21 cellular contexts compared by ENCODE assay signal in genomic region chr11:34837246-34837856, GRCh38.
DNase-seq lines count a peak whose midpoint lies in the region; ATAC-seq, FAIRE-seq and TF ChIP-seq lines count a peak whose summit lies in the region.
"Had no signal": no experiment of that assay in that cellular context is flagged by ENCODE, and none has a peak within 500 bp of the region (broad histone marks: within the 10 kb centered on the region; RNA-seq: fewer than 3 reads in every experiment).

No MANE protein-coding gene starts in this region.

- H3K4me1 Mint-ChIP-seq in endodermal cell, result peaks cover 8% of the 10 kb centered on the region
- H3K4me1 Mint-ChIP-seq in activated T-cell treated with anti-CD3 and anti-CD28 coated beads, Interleukin-2, amount 50 U/mL, for 4 hours (ENCODE audit: low read depth), result no peaks in the 10 kb centered on the region
- H3K4me1 Mint-ChIP-seq: activated naive CD8-positive, alpha-beta T cell treated with anti-CD3 and anti-CD28 coated beads, Interleukin-2, amount 50 U/mL, for 24 hours; CD4-positive, CD25-positive, alpha-beta regulatory T cell had no signal

- no peak overlapping the region for H3K9ac ChIP-seq in endodermal cell (ENCODE audit: extremely low read depth, low read length, poor library complexity, severe bottlenecking)

- ATAC-seq in activated T-cell treated with anti-CD3 and anti-CD28 coated beads, Interleukin-2, amount 50 U/mL, for 4 hours, result no peak
- ATAC-seq: activated naive CD8-positive, alpha-beta T cell treated with anti-CD3 and anti-CD28 coated beads, Interleukin-2, amount 50 U/mL, for 24 hours had no signal

- no TSS peak for BruUV-seq in OCI-LY7 (replicated peaks; lab: Mats Ljungman, UMichigan)

- TF ChIP-seq CTCF in OCI-LY7 (conservative IDR thresholded peaks at IDR 0.05; ENCODE audit: low read length), result 0 out of 2 replicates have a peak, but pooled peaks have one; percentile 13
- TF ChIP-seq CTCF in endodermal cell (conservative IDR thresholded peaks at IDR 0.05), result peak; percentile 57
- TF ChIP-seq CTCF in suprapubic skin (IDR thresholded peaks at IDR 0.05), result no peak

- no peak overlapping the region for H2AFZ ChIP-seq in OCI-LY7 (ENCODE audit: low read length)

- H3K9me3 ChIP-seq in OCI-LY7 (ENCODE audit: low read length), result no peaks in the 10 kb centered on the region
- H3K9me3 ChIP-seq in endodermal cell (ENCODE audit: control insufficient read depth, low read length), result peaks cover 8% of the 10 kb centered on the region
- H3K9me3 ChIP-seq in suprapubic skin, result no peaks in the 10 kb centered on the region
- H3K9me3 ChIP-seq: tibial artery had no signal

- no peak for TF ChIP-seq EP300 in suprapubic skin (IDR thresholded peaks at IDR 0.05)

- no peak overlapping the region for H3K4me3 ChIP-seq in OCI-LY7 (ENCODE audit: low read depth, low read length, poor library complexity, severe bottlenecking)
- no peak overlapping the region for H3K4me3 ChIP-seq in endodermal cell (ENCODE audit: low read length)
- no peak overlapping the region for H3K4me3 ChIP-seq in suprapubic skin
- H3K4me3 ChIP-seq: left ventricle myocardium inferior, tibial artery had no signal

- DNase-seq in DMS53 (lab: John Stamatoyannopoulos, UW) (peak; percentile 34), DMS53 treated with DMSO at 0.1 percent for 48 hours (lab: John Stamatoyannopoulos, UW; ENCODE audit: unreplicated experiment) (no peak), OCI-LY7 (ENCODE audit: low spot score) (no peak), endodermal cell (peak; percentile 69), suprapubic skin (ENCODE audit: low spot score in 2 of 2) (no peak), GM03348 (ENCODE audit: low spot score) (no peak), RCC 7860 (ENCODE audit: low spot score) (no peak)
- no peak for DNase-seq in activated T-cell treated with anti-CD3 and anti-CD28 coated beads, Interleukin-2, amount 50 U/mL, for 4 hours
- DNase-seq: 8988T; activated naive CD8-positive, alpha-beta T cell treated with anti-CD3 and anti-CD28 coated beads, Interleukin-2, amount 50 U/mL, for 24 hours; activated T-cell treated with anti-CD3 and anti-CD28 coated beads, Interleukin-2, amount 50 U/mL, for 48 hours; CD4-positive, CD25-positive, alpha-beta regulatory T cell; GDM1; hypothalamus; left ventricle myocardium inferior; naive B cell; NCI-H1436; NCI-H510A; T-helper 9 cell; tibial artery had no signal

- intact Hi-C loops in OCI-LY7 (cut with micrococcal nuclease; ENCODE audit: unreplicated experiment), result loop anchor here (10.0 kb wide), 1 partner anchor 253 kb away; no protein-coding TSS in a partner anchor

- no peaks in the 10 kb centered on the region for H3K9me3 Mint-ChIP-seq in endodermal cell
- no peaks in the 10 kb centered on the region for H3K9me3 Mint-ChIP-seq in activated T-cell treated with anti-CD3 and anti-CD28 coated beads, Interleukin-2, amount 50 U/mL, for 4 hours
- H3K9me3 Mint-ChIP-seq: activated naive CD8-positive, alpha-beta T cell treated with anti-CD3 and anti-CD28 coated beads, Interleukin-2, amount 50 U/mL, for 24 hours had no signal

- H3K27ac ChIP-seq in OCI-LY7 (ENCODE audit: low read depth, low read length, poor library complexity, severe bottlenecking) (no peak overlapping the region), endodermal cell (ENCODE audit: low read depth, low read length) (no peak overlapping the region), suprapubic skin (peak overlapping the region; percentile 69)
- H3K27ac ChIP-seq: epithelial cell of prostate, left ventricle myocardium inferior, tibial artery had no signal

- H3K27me3 Mint-ChIP-seq in endodermal cell (ENCODE audit: insufficient read depth), result no peaks in the 10 kb centered on the region
- H3K27me3 Mint-ChIP-seq in activated T-cell treated with anti-CD3 and anti-CD28 coated beads, Interleukin-2, amount 50 U/mL, for 4 hours (ENCODE audit: low read depth), result peaks cover 13% of the 10 kb centered on the region

- POLR2A ChIA-PET in OCI-LY7 (lab: Charles Lee), result no interaction called here

- CTCF ChIA-PET in OCI-LY7 (lab: Charles Lee; ENCODE audit: unreplicated experiment), result no interaction called here

- H3K27me3 ChIP-seq in endodermal cell (ENCODE audit: control insufficient read depth, insufficient read depth, low read length, poor library complexity, severe bottlenecking) (no peaks in the 10 kb centered on the region), suprapubic skin (no peaks in the 10 kb centered on the region)
- H3K27me3 ChIP-seq: tibial artery had no signal

- H3K36me3 ChIP-seq in OCI-LY7 (ENCODE audit: insufficient read depth, low read length), result no peaks in the 10 kb centered on the region
- peaks cover 3% of the 10 kb centered on the region for H3K36me3 ChIP-seq in endodermal cell (ENCODE audit: control insufficient read depth, insufficient read depth, low read length)
- no peaks in the 10 kb centered on the region for H3K36me3 ChIP-seq in suprapubic skin
- H3K36me3 ChIP-seq: left ventricle myocardium inferior, tibial artery had no signal

- H3K4me2 ChIP-seq in OCI-LY7 (ENCODE audit: low read length), result no peak overlapping the region

- no peak for FAIRE-seq in RCC 7860 (lab: Jason Lieb, UNC)

- no peak overlapping the region for H3K4me3 Mint-ChIP-seq in endodermal cell
- no peak overlapping the region for H3K4me3 Mint-ChIP-seq in activated T-cell treated with anti-CD3 and anti-CD28 coated beads, Interleukin-2, amount 50 U/mL, for 4 hours
- H3K4me3 Mint-ChIP-seq: activated naive CD8-positive, alpha-beta T cell treated with anti-CD3 and anti-CD28 coated beads, Interleukin-2, amount 50 U/mL, for 24 hours; CD4-positive, CD25-positive, alpha-beta regulatory T cell; naive B cell had no signal

- no peak for TF ChIP-seq POLR2A in suprapubic skin (IDR thresholded peaks at IDR 0.05)

- H3K9me2 ChIP-seq in OCI-LY7 (ENCODE audit: insufficient read depth, low read length), result no peaks in the 10 kb centered on the region

- H4K20me1 ChIP-seq in OCI-LY7 (ENCODE audit: insufficient read depth, low read length), result no peaks in the 10 kb centered on the region

- H3K79me2 ChIP-seq in OCI-LY7 (ENCODE audit: insufficient read depth, low read depth, low read length), result no peaks in the 10 kb centered on the region

- H3K36me3 Mint-ChIP-seq in endodermal cell (ENCODE audit: low read depth), result peaks cover 3% of the 10 kb centered on the region
- no peaks in the 10 kb centered on the region for H3K36me3 Mint-ChIP-seq in activated T-cell treated with anti-CD3 and anti-CD28 coated beads, Interleukin-2, amount 50 U/mL, for 4 hours (ENCODE audit: insufficient read depth)
- H3K36me3 Mint-ChIP-seq: CD4-positive, CD25-positive, alpha-beta regulatory T cell; naive B cell had no signal

- H3K27ac Mint-ChIP-seq in endodermal cell, result no peak overlapping the region
- H3K27ac Mint-ChIP-seq: activated naive CD8-positive, alpha-beta T cell treated with anti-CD3 and anti-CD28 coated beads, Interleukin-2, amount 50 U/mL, for 24 hours; CD4-positive, CD25-positive, alpha-beta regulatory T cell had no signal

- H3K4me1 ChIP-seq in OCI-LY7 (ENCODE audit: insufficient read depth, low read length, poor library complexity, severe bottlenecking) (no peaks in the 10 kb centered on the region), endodermal cell (ENCODE audit: control insufficient read depth, insufficient read depth, low read length) (peaks cover 2% of the 10 kb centered on the region), suprapubic skin (peaks cover 30% of the 10 kb centered on the region)
- H3K4me1 ChIP-seq: left ventricle myocardium inferior, tibial artery had no signal

Comparison
In these comparisons a context has a peak if more than half of its experiments do, and no peak if none do; other contexts are left out.
1. DNase-seq: peak in DMS53 (single experiment) and endodermal cell (single experiment); none in DMS53 treated with DMSO at 0.1 percent for 48 hours (single experiment), OCI-LY7 (single experiment), suprapubic skin (0 of 2), GM03348 (single experiment), RCC 7860 (single experiment) and activated T-cell treated with anti-CD3 and anti-CD28 coated beads, Interleukin-2, amount 50 U/mL, for 4 hours (single experiment).
2. CTCF ChIP-seq: peak in OCI-LY7 (single experiment) and endodermal cell (single experiment); none in suprapubic skin (0 of 2).